ENCODE assay signal across 8 cellular contexts in genomic region chr16:351804-352520, GRCh38. TPM values are rescaled to one million over a fixed set of nuclear protein-coding genes. Genes with fewer than 3 reads are reported as not detected.
DNase-seq lines count a peak whose midpoint lies in the region; ATAC-seq, FAIRE-seq and TF ChIP-seq lines count a peak whose summit lies in the region.

No MANE protein-coding gene starts in this region.

- TF ChIP-seq CTCF in LNCaP clone FGC (IDR thresholded peaks at IDR 0.05; ENCODE audit: control insufficient read depth, extremely low read depth, insufficient read depth) (no peak), K562 (IDR thresholded peaks at IDR 0.05 in 2 of 3, conservative IDR thresholded peaks at IDR 0.05 in 1 of 3; ENCODE audit: insufficient read depth in 2 of 3, low read depth in 1 of 3, low read length in 3 of 3) (no peak), GM10248 (IDR thresholded peaks at IDR 0.05; ENCODE audit: control extremely low read depth, extremely low read depth, low read depth, missing control alignments) (no peak)

- BruUV-seq in K562 (replicated peaks; lab: Mats Ljungman, UMichigan), result no TSS peak

- H3K27me3 ChIP-seq in K562 (ENCODE audit: control insufficient read depth in 2 of 2, insufficient read depth in 2 of 2, low read length in 2 of 2) (no peaks in the 10 kb centered on the region), subcutaneous abdominal adipose tissue (ENCODE audit: control insufficient read depth in 5 of 5, insufficient read depth in 4 of 5, low read length in 5 of 5) (no peaks in the 10 kb centered on the region)

- H3K9ac ChIP-seq in K562 (ENCODE audit: insufficient read depth in 1 of 2, low read depth in 2 of 2, low read length in 2 of 2), result peak overlapping the region; percentile 81 to 98
- peak overlapping the region in 4 of 5 donors; percentile 72 to 82 (median 77) for H3K9ac ChIP-seq in subcutaneous abdominal adipose tissue (ENCODE audit: low read length in 5 of 5)

- POLR2A ChIA-PET in K562 (lab: Yijun Ruan, JAX) (interaction anchor here (0.6 to 1.6 kb wide), 8 partner anchors 9 to 156 kb away, joined by 3 to 12 read pairs (median 3); no protein-coding TSS in a partner anchor), GM10248 (lab: Yijun Ruan, JAX) (interaction anchor here (0.6 to 1.5 kb wide), 2 partner anchors 14 to 1625 kb away, joined by 6 read pairs; no protein-coding TSS in a partner anchor)

- DNase-seq in GM03348 (ENCODE audit: low spot score) (peak; percentile 67), LNCaP clone FGC (ENCODE audit: low read depth) (no peak), K562 (ENCODE audit: extremely low read depth in 1 of 4, low spot score in 3 of 4) (peak in 1 of 4 experiments; percentile 81), left lobe of liver (ENCODE audit: low spot score) (peak; percentile 61), GM10248 (ENCODE audit: extremely low spot score) (no peak), Ammon's horn (ENCODE audit: low spot score) (no peak)

- peaks cover 26 to 34% of the 10 kb centered on the region in 2 experiments for H3K4me1 ChIP-seq in K562 (replicated peaks in 1 of 2; ENCODE audit: control insufficient read depth in 2 of 2, insufficient read depth in 2 of 2, low read length in 2 of 2)
- H3K4me1 ChIP-seq in subcutaneous abdominal adipose tissue (ENCODE audit: control insufficient read depth in 5 of 5, insufficient read depth in 5 of 5, low read length in 5 of 5), result peaks cover 0 to 17% (median 14%) of the 10 kb centered on the region in 5 donors

- H3K36me3 ChIP-seq in K562 (ENCODE audit: control insufficient read depth, insufficient read depth, low read length) (peaks cover 36% of the 10 kb centered on the region), subcutaneous abdominal adipose tissue (ENCODE audit: control insufficient read depth in 5 of 5, insufficient read depth in 5 of 5, low read length in 5 of 5) (peaks cover 0 to 12% (median 5%) of the 10 kb centered on the region in 5 donors)

- CTCF ChIA-PET in K562 (lab: Yijun Ruan, JAX; ENCODE audit: low intra/inter-chr PET ratio) (interaction anchor here (0.6 to 0.7 kb wide), 2 partner anchors 135 to 419 kb away, joined by 3 to 4 read pairs; no protein-coding TSS in a partner anchor), GM10248 (lab: Yijun Ruan, JAX) (interaction anchor here (0.9 to 4.2 kb wide), 5 partner anchors 9 to 255 kb away, joined by 3 to 18 read pairs (median 5); partner anchors contain the start of genes FAM234A and LUC7L)

- TF ChIP-seq POLR2A in K562 (conservative IDR thresholded peaks at IDR 0.05), result no peak

- ATAC-seq in GM21576 (IDR thresholded peaks at IDR 0.05; ENCODE audit: unreplicated experiment) (peak; percentile 21), K562 (peak; percentile 7), left lobe of liver (peak; percentile 0)

- no peak for TF ChIP-seq RAD21 in K562 (CRISPR knock-in tag; conservative IDR thresholded peaks at IDR 0.05 in 1 of 2, IDR thresholded peaks at IDR 0.05 in 1 of 2)

- peak overlapping the region; percentile 73 for H3K4me3 ChIP-seq in LNCaP clone FGC (ENCODE audit: low read depth, low read length)
- peak overlapping the region; percentile 78 for H3K4me3 ChIP-seq in K562
- peak overlapping the region in 4 of 5 donors; percentile 61 to 73 (median 66) for H3K4me3 ChIP-seq in subcutaneous abdominal adipose tissue (ENCODE audit: low read depth in 1 of 5, low read length in 5 of 5)

- peak overlapping the region; percentile 86 for H3K4me2 ChIP-seq in K562 (ENCODE audit: insufficient read depth, low read length)

- no peaks in the 10 kb centered on the region for H3K9me3 ChIP-seq in K562 (replicated peaks; ENCODE audit: control insufficient read depth, insufficient read depth, low read depth, low read length)
- no peaks in the 10 kb centered on the region for H3K9me3 ChIP-seq in subcutaneous abdominal adipose tissue (ENCODE audit: control insufficient read depth in 5 of 5, low read length in 5 of 5)

- in situ Hi-C loops in K562 (cut with MboI), result no loop called here

- no peak for TF ChIP-seq EP300 in K562 (IDR thresholded peaks at IDR 0.05; ENCODE audit: low read length)

- WGBS in K562 (ENCODE audit: insufficient coverage, low coverage, missing lambda C conversion rate), result under 1% methylated on average over 30 of the region's 95 CpGs

- H4K20me1 ChIP-seq in K562 (replicated peaks; ENCODE audit: control insufficient read depth, insufficient read depth, low read length), result no peaks in the 10 kb centered on the region; the same call in 1 of the 2 replicates

- peaks cover 52% of the 10 kb centered on the region for H3K79me2 ChIP-seq in K562 (ENCODE audit: control insufficient read depth, insufficient read depth, low read length)

- intact Hi-C loops in K562 (cut with micrococcal nuclease), result loop anchor here (5.0 kb wide), 1 partner anchor 115 kb away; no protein-coding TSS in a partner anchor

- H3K27ac ChIP-seq in K562 (ENCODE audit: extremely low read depth, low read depth, low read length) (peak overlapping the region; percentile 81), subcutaneous abdominal adipose tissue (ENCODE audit: low read depth, low read length) (no peak overlapping the region)

- no peak overlapping the region for H2AFZ ChIP-seq in K562 (ENCODE audit: low read depth, low read length)

- no peak for FAIRE-seq in K562 (lab: Jason Lieb, UNC)

- peaks cover 3% of the 10 kb centered on the region for H3K9me1 ChIP-seq in K562 (ENCODE audit: control insufficient read depth, insufficient read depth, low read length)

RNA-seq across cellular contexts. Expression of gene AXIN1, which starts 0.6 kb away (rescaled TPM):
- total RNA-seq in K562 (2011; cell fraction: chromatin; rRNA removed; ENCODE audit: low replicate concordance), result 41.5 and 88.6 TPM in 2 replicates
- total RNA-seq in K562 (2011; cell fraction: nucleolus; rRNA removed), result 39.7 and 42.5 TPM in 2 replicates
- total RNA-seq in K562 (2011; cell fraction: nucleoplasm; rRNA removed), result 23.8 and 31.0 TPM in 2 replicates
- total RNA-seq in K562 (2014; rRNA removed), result 53.9 and 65.3 TPM in 2 replicates
- total RNA-seq in K562 (2014; rRNA removed; fragmentation: Illumina TruSeq; extraction: Trizol), result 13.1 and 16.0 TPM in 2 replicates
- total RNA-seq in K562 (2015; rRNA removed; fragmentation: Illumina TruSeq; extraction: Trizol), result 28.1 and 28.6 TPM in 2 replicates
- 49.9 and 58.0 TPM in 2 replicates for total RNA-seq in K562 (2021)
- polyA plus RNA-seq in K562 (2011; rRNA removed), result 7.4 and 13.0 TPM in 2 replicates
- 13.6 and 26.9 TPM in 2 replicates for polyA plus RNA-seq in K562 (2011; cell fraction: cytosol; rRNA removed)
- 20.6 and 36.7 TPM in 2 replicates for polyA plus RNA-seq in K562 (2011; cell fraction: nucleus; rRNA removed)
- 26.0 and 33.9 TPM in 2 replicates for polyA plus RNA-seq in K562 (2012)
- 25.9 and 36.3 TPM in 2 replicates for polyA plus RNA-seq in K562 (2014; fragmentation: Illumina TruSeq; extraction: Trizol)
- under 1 TPM; 0.42 to 0.77 TPM for polyA plus RNA-seq in K562 (2014; fragmentation: Nextera tagmentation; extraction: Ambion mirVana)
- polyA plus RNA-seq in K562 (2014; rRNA removed), result 36.8 and 40.5 TPM in 2 replicates
- 9.0 and 13.1 TPM in 2 replicates for polyA minus RNA-seq in K562 (2011; rRNA and poly(A)+ RNA removed)
- 16.1 and 34.2 TPM in 2 replicates for polyA minus RNA-seq in K562 (2011; cell fraction: cytosol; rRNA and poly(A)+ RNA removed)
- 14.3 and 14.4 TPM in 2 replicates for polyA minus RNA-seq in K562 (2011; cell fraction: nucleus; rRNA and poly(A)+ RNA removed)
- 8.5 TPM for total RNA-seq in left lobe of liver

RNA-seq across cellular contexts. Expression of gene MRPL28, which starts 18.4 kb away (rescaled TPM):
- 23.4 and 64.3 TPM in 2 replicates for total RNA-seq in K562 (2011; cell fraction: chromatin; rRNA removed; ENCODE audit: low replicate concordance)
- 75.9 and 80.4 TPM in 2 replicates for total RNA-seq in K562 (2011; cell fraction: nucleolus; rRNA removed)
- total RNA-seq in K562 (2011; cell fraction: nucleoplasm; rRNA removed), result 40.5 and 50.3 TPM in 2 replicates
- total RNA-seq in K562 (2014; rRNA removed) (323 and 344 TPM in 2 replicates), K562 (2014; rRNA removed; fragmentation: Illumina TruSeq; extraction: Trizol) (54.8 and 63.1 TPM in 2 replicates), K562 (2015; rRNA removed; fragmentation: Illumina TruSeq; extraction: Trizol) (157 and 167 TPM in 2 replicates), K562 (2021) (175 and 183 TPM in 2 replicates), left lobe of liver (36.1 TPM)
- polyA plus RNA-seq in K562 (2011; rRNA removed) (152 and 181 TPM in 2 replicates), K562 (2014; fragmentation: Illumina TruSeq; extraction: Trizol) (219 and 232 TPM in 2 replicates), K562 (2014; fragmentation: Nextera tagmentation; extraction: Ambion mirVana) (10 to 100 TPM in 1 of 2 experiments, 1 to 10 TPM in 1; 2.5 to 22.9 TPM), K562 (2014; rRNA removed) (306 and 314 TPM in 2 replicates)
- polyA plus RNA-seq in K562 (2011; cell fraction: cytosol; rRNA removed), result 215 and 452 TPM in 2 replicates
- 114 and 165 TPM in 2 replicates for polyA plus RNA-seq in K562 (2011; cell fraction: nucleus; rRNA removed)
- 108 and 172 TPM in 2 replicates for polyA plus RNA-seq in K562 (2012)
- polyA minus RNA-seq in K562 (2011; rRNA and poly(A)+ RNA removed), result 49.7 and 74.3 TPM in 2 replicates
- 48.1 and 65.9 TPM in 2 replicates for polyA minus RNA-seq in K562 (2011; cell fraction: cytosol; rRNA and poly(A)+ RNA removed)
- polyA minus RNA-seq in K562 (2011; cell fraction: nucleus; rRNA and poly(A)+ RNA removed), result 23.4 and 31.5 TPM in 2 replicates

RNA-seq across cellular contexts. Expression of gene PGAP6, which starts 29.8 kb away (rescaled TPM):
- 56.2 and 231 TPM in 2 replicates for total RNA-seq in K562 (2011; cell fraction: chromatin; rRNA removed; ENCODE audit: low replicate concordance)
- total RNA-seq in K562 (2011; cell fraction: nucleolus; rRNA removed), result 229 and 238 TPM in 2 replicates
- 112 and 118 TPM in 2 replicates for total RNA-seq in K562 (2011; cell fraction: nucleoplasm; rRNA removed)
- total RNA-seq in K562 (2014; rRNA removed) (43.4 and 66.6 TPM in 2 replicates), K562 (2014; rRNA removed; fragmentation: Illumina TruSeq; extraction: Trizol) (3.8 and 8.9 TPM in 2 replicates), K562 (2015; rRNA removed; fragmentation: Illumina TruSeq; extraction: Trizol) (35.9 and 39.3 TPM in 2 replicates), K562 (2021) (49.8 and 50.2 TPM in 2 replicates), left lobe of liver (32.6 TPM)
- polyA plus RNA-seq in K562 (2011; rRNA removed) (41.7 and 73.2 TPM in 2 replicates), K562 (2014; fragmentation: Illumina TruSeq; extraction: Trizol) (20.0 and 53.1 TPM in 2 replicates), K562 (2014; fragmentation: Nextera tagmentation; extraction: Ambion mirVana) (1 to 10 TPM in 1 of 2 experiments, under 1 TPM in 1; 0.45 to 1.3 TPM), K562 (2014; rRNA removed) (46.2 and 50.1 TPM in 2 replicates)
- polyA plus RNA-seq in K562 (2011; cell fraction: cytosol; rRNA removed), result 113 and 177 TPM in 2 replicates
- polyA plus RNA-seq in K562 (2011; cell fraction: nucleus; rRNA removed), result 157 and 271 TPM in 2 replicates
- 62.5 and 85.8 TPM in 2 replicates for polyA plus RNA-seq in K562 (2012)
- polyA minus RNA-seq in K562 (2011; rRNA and poly(A)+ RNA removed), result 25.0 and 47.0 TPM in 2 replicates
- 43.0 and 54.1 TPM in 2 replicates for polyA minus RNA-seq in K562 (2011; cell fraction: cytosol; rRNA and poly(A)+ RNA removed)
- 40.1 and 42.9 TPM in 2 replicates for polyA minus RNA-seq in K562 (2011; cell fraction: nucleus; rRNA and poly(A)+ RNA removed)

RNA-seq across cellular contexts. Expression of gene NME4, which starts 45.0 kb away (rescaled TPM):
- total RNA-seq in K562 (2011; cell fraction: chromatin; rRNA removed; ENCODE audit: low replicate concordance), result 39.0 and 108 TPM in 2 replicates
- total RNA-seq in K562 (2011; cell fraction: nucleolus; rRNA removed), result 83.4 and 88.0 TPM in 2 replicates
- total RNA-seq in K562 (2011; cell fraction: nucleoplasm; rRNA removed), result 67.1 and 101 TPM in 2 replicates
- 211 and 255 TPM in 2 replicates for total RNA-seq in K562 (2014; rRNA removed)
- total RNA-seq in K562 (2014; rRNA removed; fragmentation: Illumina TruSeq; extraction: Trizol), result 50.2 and 61.5 TPM in 2 replicates
- 145 and 151 TPM in 2 replicates for total RNA-seq in K562 (2015; rRNA removed; fragmentation: Illumina TruSeq; extraction: Trizol)
- total RNA-seq in K562 (2021), result 189 and 206 TPM in 2 replicates
- 139 and 160 TPM in 2 replicates for polyA plus RNA-seq in K562 (2011; rRNA removed)
- 277 and 663 TPM in 2 replicates for polyA plus RNA-seq in K562 (2011; cell fraction: cytosol; rRNA removed)
- polyA plus RNA-seq in K562 (2011; cell fraction: nucleus; rRNA removed), result 165 and 221 TPM in 2 replicates
- 211 and 279 TPM in 2 replicates for polyA plus RNA-seq in K562 (2012)
- polyA plus RNA-seq in K562 (2014; fragmentation: Illumina TruSeq; extraction: Trizol), result 135 and 223 TPM in 2 replicates
- polyA plus RNA-seq in K562 (2014; fragmentation: Nextera tagmentation; extraction: Ambion mirVana), result 10 to 100 TPM; 15.4 to 17.5 TPM
- 264 and 339 TPM in 2 replicates for polyA plus RNA-seq in K562 (2014; rRNA removed)
- polyA minus RNA-seq in K562 (2011; rRNA and poly(A)+ RNA removed), result 23.2 and 37.8 TPM in 2 replicates
- 60.9 and 70.8 TPM in 2 replicates for polyA minus RNA-seq in K562 (2011; cell fraction: cytosol; rRNA and poly(A)+ RNA removed)
- polyA minus RNA-seq in K562 (2011; cell fraction: nucleus; rRNA and poly(A)+ RNA removed), result 32.2 and 35.7 TPM in 2 replicates
- total RNA-seq in left lobe of liver, result 64.9 TPM

RNA-seq across cellular contexts. Expression of gene DECR2, which starts 49.7 kb away (rescaled TPM):
- 27.0 and 84.4 TPM in 2 replicates for total RNA-seq in K562 (2011; cell fraction: chromatin; rRNA removed; ENCODE audit: low replicate concordance)
- total RNA-seq in K562 (2011; cell fraction: nucleolus; rRNA removed), result 49.9 and 50.8 TPM in 2 replicates
- total RNA-seq in K562 (2011; cell fraction: nucleoplasm; rRNA removed), result 40.5 and 41.6 TPM in 2 replicates
- total RNA-seq in K562 (2014; rRNA removed) (16.8 and 18.4 TPM in 2 replicates), K562 (2014; rRNA removed; fragmentation: Illumina TruSeq; extraction: Trizol) (3.2 and 5.6 TPM in 2 replicates), K562 (2015; rRNA removed; fragmentation: Illumina TruSeq; extraction: Trizol) (10.3 and 10.6 TPM in 2 replicates), K562 (2021) (22.9 and 23.1 TPM in 2 replicates), left lobe of liver (109 TPM)
- polyA plus RNA-seq in K562 (2011; rRNA removed) (13.9 and 21.6 TPM in 2 replicates), K562 (2014; fragmentation: Illumina TruSeq; extraction: Trizol) (6.9 and 13.4 TPM in 2 replicates), K562 (2014; fragmentation: Nextera tagmentation; extraction: Ambion mirVana) (1 to 10 TPM; 1.0 to 2.1 TPM), K562 (2014; rRNA removed) (31.9 and 33.1 TPM in 2 replicates)
- polyA plus RNA-seq in K562 (2011; cell fraction: cytosol; rRNA removed), result 22.5 and 45.9 TPM in 2 replicates
- 71.0 and 103 TPM in 2 replicates for polyA plus RNA-seq in K562 (2011; cell fraction: nucleus; rRNA removed)
- 18.3 and 22.5 TPM in 2 replicates for polyA plus RNA-seq in K562 (2012)
- 1.9 and 3.6 TPM in 2 replicates for polyA minus RNA-seq in K562 (2011; rRNA and poly(A)+ RNA removed)
- polyA minus RNA-seq in K562 (2011; cell fraction: cytosol; rRNA and poly(A)+ RNA removed), result 7.8 and 10.6 TPM in 2 replicates
- polyA minus RNA-seq in K562 (2011; cell fraction: nucleus; rRNA and poly(A)+ RNA removed), result 10.1 and 11.2 TPM in 2 replicates

Comparison
In these comparisons a context has a peak if more than half of its experiments do, and no peak if none do; other contexts are left out.
1. DNase-seq: peak in GM03348 (single experiment) and left lobe of liver (single experiment); none in LNCaP clone FGC (single experiment), GM10248 (single experiment) and Ammon's horn (single experiment).
2. Peak in every context shown above with its lines, with median percentiles within 50 percentile points of each other: ATAC-seq and H3K4me3 ChIP-seq.